8 cellular contexts compared by ENCODE assay signal in the genomic region with DNA sequence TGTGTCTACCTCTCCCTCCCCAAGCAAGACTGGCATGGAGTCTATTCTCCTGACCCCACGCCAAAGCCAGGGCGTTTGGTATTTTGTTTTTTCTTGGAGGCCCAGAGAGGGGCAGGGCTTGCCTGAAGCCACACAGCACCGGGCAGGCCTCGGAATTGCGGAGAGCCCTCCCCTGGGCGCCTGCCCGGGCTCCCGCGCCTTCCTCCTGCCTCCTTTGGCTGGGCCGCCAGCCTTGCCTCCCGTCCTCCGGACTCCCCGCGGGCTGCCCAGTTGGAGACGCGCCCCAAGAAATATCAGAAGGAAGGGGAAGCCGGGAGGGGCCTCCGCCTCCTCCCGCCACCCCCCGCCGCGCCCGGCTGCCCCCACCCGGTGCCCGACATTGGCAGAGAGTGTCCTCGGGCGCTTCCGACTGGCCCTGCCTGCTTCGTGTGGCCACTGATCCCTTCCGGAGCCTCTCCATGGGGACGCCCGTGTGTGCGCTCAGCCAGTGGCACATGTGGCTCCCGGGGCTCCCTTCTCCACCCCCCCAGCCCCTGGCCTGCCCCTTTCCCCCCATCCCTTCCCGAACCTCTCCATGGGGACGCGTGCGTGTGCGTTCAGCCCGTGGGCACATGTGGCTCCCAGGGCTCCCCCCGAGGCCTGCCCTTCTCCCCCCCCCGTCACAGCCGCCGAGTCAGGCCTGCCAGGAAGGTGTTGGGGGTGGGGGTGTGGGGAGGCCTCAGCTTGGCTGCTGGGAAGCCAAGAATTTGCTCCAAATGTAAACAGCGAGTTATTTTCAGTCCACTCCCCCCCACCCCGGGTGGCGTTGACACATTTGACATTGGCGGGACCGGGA. TPM values are rescaled to one million over a fixed set of nuclear protein-coding genes. Genes with fewer than 3 reads are reported as not detected.
DNase-seq lines count a peak whose midpoint lies in the region; ATAC-seq, FAIRE-seq and TF ChIP-seq lines count a peak whose summit lies in the region.

No MANE protein-coding gene starts in this region.

- DNase-seq in dedifferentiated amniotic fluid mesenchymal stem cell (ENCODE audit: extremely low spot score) (peak; percentile 57), substantia nigra (lab: John Stamatoyannopoulos, UW) (peak in 48 of 49 donors; percentile 43 to 98 (median 86)), PC-3 (no peak), RCC 7860 (ENCODE audit: low spot score) (no peak)
- no peak for DNase-seq in stimulated activated CD4-positive, alpha-beta T cell treated with anti-CD3 and anti-CD28 coated beads, Interleukin-15, amount 100 ng/mL, for 24 hours
- DNase-seq in stimulated activated CD4-positive, alpha-beta T cell treated with anti-CD3 and anti-CD28 coated beads, Interleukin-4, amount 100 ng/mL, for 24 hours, result no peak

- H3K27me3 ChIP-seq in liver (ENCODE audit: control insufficient read depth in 4 of 4, insufficient read depth in 4 of 4, low read length in 3 of 4) (no peaks in the 10 kb centered on the region), PC-3 (ENCODE audit: low read length) (no peaks in the 10 kb centered on the region)

- no peak for ATAC-seq in PC-3

- H3K79me2 ChIP-seq in PC-3 (ENCODE audit: low read length), result peaks cover 34% of the 10 kb centered on the region

- H3K4me3 ChIP-seq in liver (ENCODE audit: low read depth in 1 of 3, low read length in 3 of 3), result peak overlapping the region in 2 of 3 donors; percentile 35 to 37
- H3K4me3 ChIP-seq in PC-3 (ENCODE audit: low read length), result no peak overlapping the region

- TF ChIP-seq CTCF in liver (IDR thresholded peaks at IDR 0.05; ENCODE audit: low read depth, low read length, missing input control) (no peak), PC-3 (conservative IDR thresholded peaks at IDR 0.05; ENCODE audit: low read depth, low read length) (no peak)

- H3K27ac ChIP-seq in liver (ENCODE audit: low read depth in 1 of 2, low read length in 2 of 2) (peak overlapping the region; percentile 98 to 99), substantia nigra (ENCODE audit: low read depth, low read length, poor library complexity, severe bottlenecking) (peak overlapping the region; percentile 100), PC-3 (ENCODE audit: low read length) (no peak overlapping the region)

- peaks cover 11 to 49% (median 27%) of the 10 kb centered on the region in 4 donors for H3K4me1 ChIP-seq in liver (ENCODE audit: control insufficient read depth in 4 of 4, insufficient read depth in 4 of 4, low read length in 3 of 4)
- no peaks in the 10 kb centered on the region for H3K4me1 ChIP-seq in PC-3 (ENCODE audit: insufficient read depth, low read length)

- WGBS in liver, result 14% methylated on average over 49 of the region's 49 CpGs

- no peaks in the 10 kb centered on the region for H3K9me2 ChIP-seq in PC-3 (replicated peaks; ENCODE audit: low read length)

- BruUV-seq in PC-3 (replicated peaks; lab: Mats Ljungman, UMichigan), result no TSS peak

- peak; percentile 29; the same call in 1 of the 2 replicates for TF ChIP-seq EP300 in Ishikawa (IDR thresholded peaks at IDR 0.05; ENCODE audit: borderline replicate concordance)

- CTCF ChIA-PET in PC-3 (lab: Charles Lee), result no interaction called here

- POLR2A ChIA-PET in PC-3 (lab: Charles Lee; ENCODE audit: unreplicated experiment), result no interaction called here

- H2AFZ ChIP-seq in PC-3 (ENCODE audit: low read length), result no peak overlapping the region

- H3K36me3 ChIP-seq in liver (ENCODE audit: control insufficient read depth in 4 of 4, insufficient read depth in 3 of 4, low read depth in 1 of 4, low read length in 3 of 4), result no peaks in the 10 kb centered on the region
- no peaks in the 10 kb centered on the region for H3K36me3 ChIP-seq in PC-3 (ENCODE audit: low read depth, low read length)

- H3K9me3 ChIP-seq in liver (ENCODE audit: control insufficient read depth in 4 of 4, low read length in 3 of 4) (no peaks in the 10 kb centered on the region), PC-3 (ENCODE audit: low read length) (no peaks in the 10 kb centered on the region)

- no peaks in the 10 kb centered on the region for H3F3A ChIP-seq in PC-3 (ENCODE audit: low read length, unreplicated experiment)

- no peak overlapping the region for H3K4me2 ChIP-seq in PC-3 (ENCODE audit: low read length)

- H3K9ac ChIP-seq in liver (ENCODE audit: low read depth in 1 of 2, low read length in 2 of 2) (peak overlapping the region; percentile 35 to 71), PC-3 (ENCODE audit: low read length) (no peak overlapping the region)

- TF ChIP-seq RAD21 in Ishikawa (IDR thresholded peaks at IDR 0.05; ENCODE audit: low read depth), result no peak
- peak; percentile 44 to 50 for TF ChIP-seq RAD21 in liver (IDR thresholded peaks at IDR 0.05)

- H4K20me1 ChIP-seq in PC-3 (ENCODE audit: low read length), result peaks cover 4% of the 10 kb centered on the region; the same call in 1 of the 2 replicates

- no peak for FAIRE-seq in RCC 7860 (lab: Jason Lieb, UNC)

- intact Hi-C loops in PC-3 (cut with micrococcal nuclease), result no loop called here

TF ChIP-seq in Ishikawa, 13 proteins besides CTCF, POLR2A, EP300 and RAD21 (continues in another document):
- peak; percentile 43 for TF ChIP-seq NFIC (IDR thresholded peaks at IDR 0.05)
- TF ChIP-seq, protein P1, sequence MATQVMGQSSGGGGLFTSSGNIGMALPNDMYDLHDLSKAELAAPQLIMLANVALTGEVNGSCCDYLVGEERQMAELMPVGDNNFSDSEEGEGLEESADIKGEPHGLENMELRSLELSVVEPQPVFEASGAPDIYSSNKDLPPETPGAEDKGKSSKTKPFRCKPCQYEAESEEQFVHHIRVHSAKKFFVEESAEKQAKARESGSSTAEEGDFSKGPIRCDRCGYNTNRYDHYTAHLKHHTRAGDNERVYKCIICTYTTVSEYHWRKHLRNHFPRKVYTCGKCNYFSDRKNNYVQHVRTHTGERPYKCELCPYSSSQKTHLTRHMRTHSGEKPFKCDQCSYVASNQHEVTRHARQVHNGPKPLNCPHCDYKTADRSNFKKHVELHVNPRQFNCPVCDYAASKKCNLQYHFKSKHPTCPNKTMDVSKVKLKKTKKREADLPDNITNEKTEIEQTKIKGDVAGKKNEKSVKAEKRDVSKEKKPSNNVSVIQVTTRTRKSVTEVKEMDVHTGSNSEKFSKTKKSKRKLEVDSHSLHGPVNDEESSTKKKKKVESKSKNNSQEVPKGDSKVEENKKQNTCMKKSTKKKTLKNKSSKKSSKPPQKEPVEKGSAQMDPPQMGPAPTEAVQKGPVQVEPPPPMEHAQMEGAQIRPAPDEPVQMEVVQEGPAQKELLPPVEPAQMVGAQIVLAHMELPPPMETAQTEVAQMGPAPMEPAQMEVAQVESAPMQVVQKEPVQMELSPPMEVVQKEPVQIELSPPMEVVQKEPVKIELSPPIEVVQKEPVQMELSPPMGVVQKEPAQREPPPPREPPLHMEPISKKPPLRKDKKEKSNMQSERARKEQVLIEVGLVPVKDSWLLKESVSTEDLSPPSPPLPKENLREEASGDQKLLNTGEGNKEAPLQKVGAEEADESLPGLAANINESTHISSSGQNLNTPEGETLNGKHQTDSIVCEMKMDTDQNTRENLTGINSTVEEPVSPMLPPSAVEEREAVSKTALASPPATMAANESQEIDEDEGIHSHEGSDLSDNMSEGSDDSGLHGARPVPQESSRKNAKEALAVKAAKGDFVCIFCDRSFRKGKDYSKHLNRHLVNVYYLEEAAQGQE (IDR thresholded peaks at IDR 0.05; ENCODE audit: low read depth), result no peak
- no peak for TF ChIP-seq ZBTB7A (IDR thresholded peaks at IDR 0.05; ENCODE audit: low read depth)
- TF ChIP-seq, protein P2, sequence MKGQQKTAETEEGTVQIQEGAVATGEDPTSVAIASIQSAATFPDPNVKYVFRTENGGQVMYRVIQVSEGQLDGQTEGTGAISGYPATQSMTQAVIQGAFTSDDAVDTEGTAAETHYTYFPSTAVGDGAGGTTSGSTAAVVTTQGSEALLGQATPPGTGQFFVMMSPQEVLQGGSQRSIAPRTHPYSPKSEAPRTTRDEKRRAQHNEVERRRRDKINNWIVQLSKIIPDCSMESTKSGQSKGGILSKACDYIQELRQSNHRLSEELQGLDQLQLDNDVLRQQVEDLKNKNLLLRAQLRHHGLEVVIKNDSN (IDR thresholded peaks at IDR 0.05), result no peak
- no peak for TF ChIP-seq TAF1 (IDR thresholded peaks at IDR 0.05; ENCODE audit: low read depth)

TF ChIP-seq in liver, 16 proteins besides CTCF, POLR2A, EP300 and RAD21 (continues in another document):
- TF ChIP-seq YY1 (IDR thresholded peaks at IDR 0.05) (no peak), JUND (IDR thresholded peaks at IDR 0.05) (peak in 1 of 2 donors; percentile 36), FOXA2 (IDR thresholded peaks at IDR 0.05) (peak; percentile 68), RXRA (IDR thresholded peaks at IDR 0.05) (peak; percentile 69 to 80), FOXA1 (IDR thresholded peaks at IDR 0.05) (peak; percentile 67), TAF1 (conservative IDR thresholded peaks at IDR 0.05) (no peak), EGR1 (IDR thresholded peaks at IDR 0.05; ENCODE audit: low read depth in 2 of 2) (peak; percentile 25 to 32), GABPA (IDR thresholded peaks at IDR 0.05 in 1 of 2, conservative IDR thresholded peaks at IDR 0.05 in 1 of 2) (no peak), HNF4G (IDR thresholded peaks at IDR 0.05) (no peak)
- TF ChIP-seq, protein P3, sequence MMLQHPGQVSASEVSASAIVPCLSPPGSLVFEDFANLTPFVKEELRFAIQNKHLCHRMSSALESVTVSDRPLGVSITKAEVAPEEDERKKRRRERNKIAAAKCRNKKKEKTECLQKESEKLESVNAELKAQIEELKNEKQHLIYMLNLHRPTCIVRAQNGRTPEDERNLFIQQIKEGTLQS (IDR thresholded peaks at IDR 0.05), result no peak
- TF ChIP-seq, protein P4, sequence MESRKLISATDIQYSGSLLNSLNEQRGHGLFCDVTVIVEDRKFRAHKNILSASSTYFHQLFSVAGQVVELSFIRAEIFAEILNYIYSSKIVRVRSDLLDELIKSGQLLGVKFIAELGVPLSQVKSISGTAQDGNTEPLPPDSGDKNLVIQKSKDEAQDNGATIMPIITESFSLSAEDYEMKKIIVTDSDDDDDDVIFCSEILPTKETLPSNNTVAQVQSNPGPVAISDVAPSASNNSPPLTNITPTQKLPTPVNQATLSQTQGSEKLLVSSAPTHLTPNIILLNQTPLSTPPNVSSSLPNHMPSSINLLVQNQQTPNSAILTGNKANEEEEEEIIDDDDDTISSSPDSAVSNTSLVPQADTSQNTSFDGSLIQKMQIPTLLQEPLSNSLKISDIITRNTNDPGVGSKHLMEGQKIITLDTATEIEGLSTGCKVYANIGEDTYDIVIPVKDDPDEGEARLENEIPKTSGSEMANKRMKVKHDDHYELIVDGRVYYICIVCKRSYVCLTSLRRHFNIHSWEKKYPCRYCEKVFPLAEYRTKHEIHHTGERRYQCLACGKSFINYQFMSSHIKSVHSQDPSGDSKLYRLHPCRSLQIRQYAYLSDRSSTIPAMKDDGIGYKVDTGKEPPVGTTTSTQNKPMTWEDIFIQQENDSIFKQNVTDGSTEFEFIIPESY (IDR thresholded peaks at IDR 0.05), result peak; percentile 34

RNA-seq across cellular contexts. Expression of a gene that starts 37.3 kb away (rescaled TPM):
- total RNA-seq in liver (100 to 1,000 TPM in 1 of 2 donors, 10 to 100 TPM in 1; 12.8 to 100 TPM), PC-3 (2014; rRNA removed) (31.7 and 49.6 TPM in 2 replicates)
- polyA plus RNA-seq in liver, result 10 to 100 TPM; 71.8 to 78.5 TPM

Comparison
In these comparisons a context has a peak if more than half of its experiments do, and no peak if none do; other contexts are left out.
1. DNase-seq: peak in dedifferentiated amniotic fluid mesenchymal stem cell (single experiment) and substantia nigra (48 of 49); none in stimulated activated CD4-positive, alpha-beta T cell treated with anti-CD3 and anti-CD28 coated beads, Interleukin-15, amount 100 ng/mL, for 24 hours (single experiment), PC-3 (single experiment), stimulated activated CD4-positive, alpha-beta T cell treated with anti-CD3 and anti-CD28 coated beads, Interleukin-4, amount 100 ng/mL, for 24 hours (single experiment) and RCC 7860 (single experiment).